Comparison of ENCODE assay signal across 8 cellular contexts in genomic region chr7:128963327-128963757, GRCh38. TPM values are rescaled to one million over a fixed set of nuclear protein-coding genes. Genes with fewer than 3 reads are reported as not detected.
DNase-seq lines count a peak whose midpoint lies in the region; ATAC-seq, FAIRE-seq and TF ChIP-seq lines count a peak whose summit lies in the region.

No MANE protein-coding gene starts in this region.

- H3K4me3 ChIP-seq in bronchial epithelial cell (ENCODE audit: low read depth, low read length) (no peak overlapping the region), esophagus muscularis mucosa (no peak overlapping the region), HepG2 (replicated peaks in 1 of 3; ENCODE audit: insufficient read depth in 1 of 3, low read depth in 2 of 3, low read length in 3 of 3) (no peak overlapping the region)

- H3K4me1 ChIP-seq in esophagus muscularis mucosa (no peaks in the 10 kb centered on the region), HepG2 (ENCODE audit: insufficient read depth, low read length) (no peaks in the 10 kb centered on the region)

- no peak for TF ChIP-seq POLR2A in esophagus muscularis mucosa (IDR thresholded peaks at IDR 0.05; ENCODE audit: low read depth)
- no peak for TF ChIP-seq POLR2A in HepG2 (IDR thresholded peaks at IDR 0.05; ENCODE audit: insufficient read depth in 1 of 2, low read depth in 2 of 2, low read length in 2 of 2)

- FAIRE-seq in bronchial epithelial cell (lab: Jason Lieb, UNC) (no peak), HepG2 (lab: Jason Lieb, UNC) (no peak)

- H3K36me3 ChIP-seq in bronchial epithelial cell (ENCODE audit: control insufficient read depth, insufficient read depth, low read length) (peaks cover 6% of the 10 kb centered on the region), esophagus muscularis mucosa (peaks cover 13 to 84% (median 60%) of the 10 kb centered on the region in 4 donors), HepG2 (replicated peaks in 1 of 2; ENCODE audit: control insufficient read depth in 1 of 2, insufficient read depth in 2 of 2, low read length in 2 of 2) (peaks cover 11 to 58% of the 10 kb centered on the region in 2 experiments)

- no peak for TF ChIP-seq EP300 in esophagus muscularis mucosa (IDR thresholded peaks at IDR 0.05)
- TF ChIP-seq EP300 in HepG2 (IDR thresholded peaks at IDR 0.05; ENCODE audit: low read depth in 2 of 2, low read length in 2 of 2) = no peak
- TF ChIP-seq EP300 in HepG2 (CRISPR knock-in tag; IDR thresholded peaks at IDR 0.05; ENCODE audit: borderline replicate concordance) = no peak

- no peak overlapping the region for H2AFZ ChIP-seq in HepG2 (ENCODE audit: low read length)

- 88% methylated on average over 1 of the region's 1 CpG for WGBS in esophagus muscularis mucosa
- 100% methylated on average over 1 of the region's 1 CpG for WGBS in HepG2 (ENCODE audit: low lambda C conversion rate)

- no TSS peak for BruUV-seq in HepG2 (replicated peaks; lab: Mats Ljungman, UMichigan)

- POLR2A ChIA-PET in HepG2 (lab: Yijun Ruan, JAX) = no interaction called here

- CTCF ChIA-PET in HepG2 (lab: Yijun Ruan, JAX; ENCODE audit: low intra/inter-chr PET ratio, low total read pairs) = no interaction called here

- no peaks in the 10 kb centered on the region for H3K9me3 ChIP-seq in esophagus muscularis mucosa
- H3K9me3 ChIP-seq in HepG2 (ENCODE audit: low read length) = no peaks in the 10 kb centered on the region

- intact Hi-C loops in esophagus muscularis mucosa (cut with DNase I) (no loop called here), HepG2 (cut with micrococcal nuclease; ENCODE audit: unreplicated experiment) (no loop called here)

- in situ Hi-C loops in HepG2 (cut with HindIII; ENCODE audit: extremely low pct_ligation_motif_present, low pct_unique_long_range_greater_than_20kb) = no loop called here

- no peak for TF ChIP-seq RAD21 in HepG2 (CRISPR knock-in tag; IDR thresholded peaks at IDR 0.05)

- H3K27ac ChIP-seq in esophagus muscularis mucosa (replicated peaks in 1 of 4) = no peak overlapping the region
- no peak overlapping the region for H3K27ac ChIP-seq in HepG2 (ENCODE audit: extremely low read length, insufficient read depth, low read length)

- peak; percentile 65 for DNase-seq in stimulated activated CD4-positive, alpha-beta T cell treated with anti-CD3 and anti-CD28 coated beads, Interleukin-1b, Interleukin-23, amount 100 ng/mL, for 48 hours
- no peak for DNase-seq in stimulated activated CD4-positive, alpha-beta T cell treated with anti-CD3 and anti-CD28 coated beads, Interleukin-12 subunit alpha, Interleukin-12 subunit beta, amount 100 ng/mL, for 4 hours
- peak; percentile 61 for DNase-seq in bronchial epithelial cell (ENCODE audit: low read depth)
- DNase-seq in esophagus muscularis mucosa (ENCODE audit: extremely low spot score) = no peak
- no peak for DNase-seq in HepG2 (ENCODE audit: low spot score)
- no peak for DNase-seq in SHP77 (lab: John Stamatoyannopoulos, UW)
- no peak for DNase-seq in islet precursor cell

- H3K4me2 ChIP-seq in HepG2 (ENCODE audit: low read depth, low read length) = no peak overlapping the region

- TF ChIP-seq CTCF in bronchial epithelial cell (IDR thresholded peaks at IDR 0.05; ENCODE audit: insufficient read depth, low read length, severe bottlenecking) = no peak
- no peak for TF ChIP-seq CTCF in esophagus muscularis mucosa (IDR thresholded peaks at IDR 0.05)
- TF ChIP-seq CTCF in HepG2 (CRISPR knock-in tag; IDR thresholded peaks at IDR 0.05) = no peak

- no peaks in the 10 kb centered on the region for H3K27me3 ChIP-seq in bronchial epithelial cell (ENCODE audit: control insufficient read depth, insufficient read depth, low read length)
- no peaks in the 10 kb centered on the region for H3K27me3 ChIP-seq in esophagus muscularis mucosa
- no peaks in the 10 kb centered on the region for H3K27me3 ChIP-seq in HepG2 (ENCODE audit: control insufficient read depth in 1 of 2, insufficient read depth in 2 of 2, low read length in 2 of 2)

- H3K9ac ChIP-seq in HepG2 (ENCODE audit: insufficient read depth, low read depth, low read length) = no peak overlapping the region

- ATAC-seq in HG03103 (IDR thresholded peaks at IDR 0.05; ENCODE audit: low read depth, unreplicated experiment) = peak; percentile 63
- no peak for ATAC-seq in HepG2

- no peaks in the 10 kb centered on the region for H4K20me1 ChIP-seq in HepG2 (ENCODE audit: insufficient read depth, low read length)

- H3K79me2 ChIP-seq in HepG2 (ENCODE audit: insufficient read depth, low read length) = no peaks in the 10 kb centered on the region

TF ChIP-seq in HepG2, 621 proteins besides CTCF, POLR2A, EP300 and RAD21 (continues in another document):
- TF ChIP-seq ZNF547 (CRISPR knock-in tag; IDR thresholded peaks at IDR 0.05) (no peak), ZNF160 (CRISPR knock-in tag; IDR thresholded peaks at IDR 0.05) (no peak), SCMH1 (CRISPR knock-in tag; IDR thresholded peaks at IDR 0.05; ENCODE audit: borderline replicate concordance) (no peak), ZNF619 (CRISPR knock-in tag; IDR thresholded peaks at IDR 0.05) (no peak), NFE2L1 (CRISPR knock-in tag; IDR thresholded peaks at IDR 0.05; ENCODE audit: borderline replicate concordance) (no peak), KLF11 (CRISPR knock-in tag; IDR thresholded peaks at IDR 0.05) (no peak), ZNF616 (CRISPR knock-in tag; IDR thresholded peaks at IDR 0.05; ENCODE audit: low read depth) (no peak)

RNA-seq across cellular contexts. Expression of gene IRF5, which starts 25.6 kb away (rescaled TPM):
- total RNA-seq in bronchial epithelial cell (6.8 and 7.7 TPM in 2 replicates), esophagus muscularis mucosa (10 to 100 TPM in 1 of 4 donors, 1 to 10 TPM in 3; 7.6 to 14.5 (median 8.6) TPM), HepG2 (2016; rRNA removed; fragmentation: Illumina TruSeq; extraction: Trizol) (2.0 and 2.9 TPM in 2 replicates)
- 1.1 and 1.9 TPM in 2 replicates for total RNA-seq in HepG2 (2016; cell fraction: cytosol; rRNA removed; fragmentation: Illumina TruSeq; extraction: Trizol; ENCODE audit: low read depth)
- total RNA-seq in HepG2 (2016; cell fraction: insoluble cytoplasmic fraction; rRNA removed; fragmentation: Illumina TruSeq; extraction: Trizol) = 1.9 and 3.1 TPM in 2 replicates
- total RNA-seq in HepG2 (2016; cell fraction: membrane; rRNA removed; fragmentation: Illumina TruSeq; extraction: Trizol) = 2.0 and 3.2 TPM in 2 replicates
- 2.9 and 3.4 TPM in 2 replicates for total RNA-seq in HepG2 (2016; cell fraction: nucleus; rRNA removed; fragmentation: Illumina TruSeq; extraction: Trizol)
- 2.0 and 2.4 TPM in 2 replicates for polyA plus RNA-seq in HepG2 (2011; rRNA removed)
- polyA plus RNA-seq in HepG2 (2011; cell fraction: cytosol; rRNA removed) = 1.2 and 1.5 TPM in 2 replicates
- 9.9 and 12.9 TPM in 2 replicates for polyA plus RNA-seq in HepG2 (2011; cell fraction: nucleus; rRNA removed)
- polyA plus RNA-seq in HepG2 (2012) = 0.66 and 0.88 TPM in 2 replicates
- polyA plus RNA-seq in HepG2 (2016; cell fraction: cytosol; fragmentation: Illumina TruSeq; extraction: Trizol; ENCODE audit: low read depth) = 1.1 TPM in 2 replicates
- polyA plus RNA-seq in HepG2 (2016; cell fraction: insoluble cytoplasmic fraction; fragmentation: Illumina TruSeq; extraction: Trizol; ENCODE audit: low read depth) = 2.0 and 3.3 TPM in 2 replicates
- 1.5 and 2.4 TPM in 2 replicates for polyA plus RNA-seq in HepG2 (2016; cell fraction: membrane; fragmentation: Illumina TruSeq; extraction: Trizol; ENCODE audit: low read depth)
- polyA plus RNA-seq in HepG2 (2016; cell fraction: nucleus; fragmentation: Illumina TruSeq; extraction: Trizol; ENCODE audit: insufficient read depth, low read depth) = 9.3 and 11.8 TPM in 2 replicates
- polyA minus RNA-seq in HepG2 (2011; rRNA and poly(A)+ RNA removed; ENCODE audit: low replicate concordance) = 0.61 and 1.8 TPM in 2 replicates
- 0.79 and 1.8 TPM in 2 replicates for polyA minus RNA-seq in HepG2 (2011; cell fraction: cytosol; rRNA and poly(A)+ RNA removed)
- 0.52 and 1.1 TPM in 2 replicates for polyA minus RNA-seq in HepG2 (2011; cell fraction: nucleus; rRNA and poly(A)+ RNA removed)

RNA-seq across cellular contexts. Expression of gene KCP, which starts 52.8 kb away (rescaled TPM):
- 0.53 and 1.3 TPM in 2 replicates for total RNA-seq in bronchial epithelial cell
- under 1 TPM in 3 of 4 donors, not detected in 1; 0.13 to 0.66 (median 0.29) TPM for total RNA-seq in esophagus muscularis mucosa
- 0.22 and 1.0 TPM in 2 replicates for total RNA-seq in HepG2 (2016; rRNA removed; fragmentation: Illumina TruSeq; extraction: Trizol)
- 0.26 and 0.51 TPM in 2 replicates for total RNA-seq in HepG2 (2016; cell fraction: cytosol; rRNA removed; fragmentation: Illumina TruSeq; extraction: Trizol; ENCODE audit: low read depth)
- total RNA-seq in HepG2 (2016; cell fraction: insoluble cytoplasmic fraction; rRNA removed; fragmentation: Illumina TruSeq; extraction: Trizol) = 0.37 and 1.2 TPM in 2 replicates
- 0.28 and 0.48 TPM in 2 replicates for total RNA-seq in HepG2 (2016; cell fraction: membrane; rRNA removed; fragmentation: Illumina TruSeq; extraction: Trizol)
- total RNA-seq in HepG2 (2016; cell fraction: nucleus; rRNA removed; fragmentation: Illumina TruSeq; extraction: Trizol) = 1.3 and 2.0 TPM in 2 replicates
- 0.37 and 0.46 TPM in 2 replicates for polyA plus RNA-seq in HepG2 (2011; rRNA removed)
- polyA plus RNA-seq in HepG2 (2011; cell fraction: cytosol; rRNA removed) = 0.12 and 0.31 TPM in 2 replicates
- polyA plus RNA-seq in HepG2 (2011; cell fraction: nucleus; rRNA removed) = 6.6 and 8.0 TPM in 2 replicates
- polyA plus RNA-seq in HepG2 (2012) = 0.28 TPM in 2 replicates
- polyA plus RNA-seq in HepG2 (2016; cell fraction: cytosol; fragmentation: Illumina TruSeq; extraction: Trizol; ENCODE audit: low read depth) = 0.09 and 0.12 TPM in 2 replicates
- polyA plus RNA-seq in HepG2 (2016; cell fraction: insoluble cytoplasmic fraction; fragmentation: Illumina TruSeq; extraction: Trizol; ENCODE audit: low read depth) = 0.17 and 0.24 TPM in 2 replicates
- 0.20 and 0.23 TPM in 2 replicates for polyA plus RNA-seq in HepG2 (2016; cell fraction: membrane; fragmentation: Illumina TruSeq; extraction: Trizol; ENCODE audit: low read depth)
- polyA plus RNA-seq in HepG2 (2016; cell fraction: nucleus; fragmentation: Illumina TruSeq; extraction: Trizol; ENCODE audit: insufficient read depth, low read depth) = 2.1 and 3.1 TPM in 2 replicates
- polyA minus RNA-seq in HepG2 (2011; rRNA and poly(A)+ RNA removed; ENCODE audit: low replicate concordance) = 0.07 and 0.58 TPM in 2 replicates
- polyA minus RNA-seq in HepG2 (2011; cell fraction: cytosol; rRNA and poly(A)+ RNA removed) = not detected in 2 replicates
- 1.1 and 1.4 TPM in 2 replicates for polyA minus RNA-seq in HepG2 (2011; cell fraction: nucleus; rRNA and poly(A)+ RNA removed)

Comparison
In these comparisons a context has a peak if more than half of its experiments do, and no peak if none do; other contexts are left out.
1. DNase-seq: peak in stimulated activated CD4-positive, alpha-beta T cell treated with anti-CD3 and anti-CD28 coated beads, Interleukin-1b, Interleukin-23, amount 100 ng/mL, for 48 hours (single experiment) and bronchial epithelial cell (single experiment); none in stimulated activated CD4-positive, alpha-beta T cell treated with anti-CD3 and anti-CD28 coated beads, Interleukin-12 subunit alpha, Interleukin-12 subunit beta, amount 100 ng/mL, for 4 hours (single experiment), esophagus muscularis mucosa (single experiment), HepG2 (single experiment), SHP77 (0 of 2) and islet precursor cell (single experiment).